ENCODE assay signal across 27 cellular contexts in genomic region chr9:136383436-136383835, GRCh38.
"Had no signal": no experiment of that assay in that cellular context is flagged by ENCODE, and none has a peak within 500 bp of the region (broad histone marks: within the 10 kb centered on the region; RNA-seq: fewer than 3 reads in every experiment).

No MANE protein-coding gene starts in this region.

- H3K4me3 ChIP-seq: colonic mucosa, dorsolateral prefrontal cortex, esophagus squamous epithelium, gastrocnemius medialis, heart right ventricle, left lung, lung had no signal

- H3K27ac ChIP-seq: colonic mucosa, dorsolateral prefrontal cortex, epithelial cell of prostate, esophagus squamous epithelium, gastrocnemius medialis, heart right ventricle, left lung had no signal

- FAIRE-seq: endothelial cell of umbilical vein, islet of Langerhans, keratinocyte had no signal

- H3K9me3 ChIP-seq: colonic mucosa, esophagus squamous epithelium, gastrocnemius medialis, heart right ventricle, left lung had no signal

- DNase-seq: colonic mucosa; cortex of kidney; dermis blood vessel endothelial cell; dorsolateral prefrontal cortex; effector CD4-positive, alpha-beta T cell; effector memory CD4-positive, alpha-beta T cell; erythroblast; esophagus squamous epithelium; foreskin fibroblast; foreskin melanocyte; gastrocnemius medialis; glutamatergic neuron; head of caudate nucleus; heart right ventricle; hippocampal formation; left cardiac atrium; left lung; left ventricle myocardium superior; mammary epithelial cell; mesendoderm; midbrain had no signal

- H3K4me1 ChIP-seq: colonic mucosa, esophagus squamous epithelium, gastrocnemius medialis, left lung had no signal

- ATAC-seq: esophagus mucosa, gastrocnemius medialis, heart right ventricle, left cardiac atrium, left lung, left ventricle myocardium superior had no signal

- H3K27me3 ChIP-seq: colonic mucosa, dorsolateral prefrontal cortex, esophagus squamous epithelium, gastrocnemius medialis, heart right ventricle, left lung had no signal

- H3K36me3 ChIP-seq: colonic mucosa had no signal
